9 cellular contexts compared by ENCODE assay signal in the genomic region with DNA sequence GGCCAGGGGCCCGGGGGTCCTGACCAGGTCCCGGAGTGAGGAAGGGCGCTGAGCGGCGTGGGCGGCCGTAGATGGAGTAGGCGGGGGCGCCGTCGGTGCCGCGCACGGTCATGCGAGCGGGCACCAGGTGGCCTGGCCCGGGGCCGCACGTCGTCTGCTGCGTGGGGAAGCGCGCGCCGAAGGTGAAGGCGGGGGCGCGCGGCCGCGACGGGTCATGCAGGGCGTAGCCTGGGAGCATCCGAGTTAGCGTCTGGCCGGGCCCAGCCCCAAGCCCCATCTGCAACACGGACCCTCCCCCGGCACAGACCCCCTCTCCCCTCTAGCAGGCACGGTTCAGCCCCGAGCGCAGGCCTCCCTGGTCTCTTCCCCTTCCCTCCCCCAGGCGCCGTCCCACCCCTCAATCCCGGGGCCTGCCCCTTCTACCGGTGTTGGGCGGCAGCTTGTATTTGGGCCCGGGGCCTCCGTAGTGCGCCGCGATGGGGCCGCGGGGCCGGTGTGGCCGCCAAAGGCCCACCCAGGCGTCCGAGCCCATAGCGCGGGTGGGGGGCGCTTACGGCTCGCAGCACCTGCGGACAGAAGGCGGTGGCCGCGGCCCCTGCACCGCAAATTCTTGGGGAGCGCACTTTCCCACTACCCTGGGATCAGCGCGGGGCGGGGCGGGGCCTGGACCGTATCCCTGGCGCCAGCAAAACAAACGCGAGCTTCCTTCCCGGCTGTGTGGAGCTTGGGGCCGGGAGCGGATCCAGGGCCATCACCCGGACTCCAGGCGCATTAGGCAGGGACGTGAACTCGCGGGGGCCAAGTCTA. TPM values are rescaled to one million over a fixed set of nuclear protein-coding genes. Genes with fewer than 3 reads are reported as not detected.
DNase-seq lines count a peak whose midpoint lies in the region; ATAC-seq, FAIRE-seq and TF ChIP-seq lines count a peak whose summit lies in the region.
"Had no signal": no experiment of that assay in that cellular context is flagged by ENCODE, and none has a peak within 500 bp of the region (broad histone marks: within the 10 kb centered on the region; RNA-seq: fewer than 3 reads in every experiment).

No MANE protein-coding gene starts in this region.

- no peak for TF ChIP-seq CTCF in A549 (IDR thresholded peaks at IDR 0.05)
- TF ChIP-seq CTCF in foreskin fibroblast (IDR thresholded peaks at IDR 0.05; ENCODE audit: low read depth, low read length), result no peak
- TF ChIP-seq CTCF in upper lobe of right lung (IDR thresholded peaks at IDR 0.05), result no peak

- peak overlapping the region; percentile 92 for H3K4me2 ChIP-seq in A549

- peak in 1 of 2 experiments; percentile 75 for DNase-seq in A549 (ENCODE audit: low read depth in 1 of 2, low spot score in 1 of 2)
- peak; percentile 63 for DNase-seq in NOMO-1 treated with dmso at 0.1 percent for 144 hours (lab: John Stamatoyannopoulos, UW; ENCODE audit: unreplicated experiment)
- peak; percentile 39 for DNase-seq in activated gamma-delta T cell (lab: John Stamatoyannopoulos, UW)
- peak in 1 of 2 donors; percentile 70 for DNase-seq in foreskin fibroblast
- DNase-seq in upper lobe of right lung, result peak; percentile 94
- no peak for DNase-seq in amygdala (lab: John Stamatoyannopoulos, UW)

- POLR2A ChIA-PET in A549 (lab: Yijun Ruan, JAX), result interaction anchor here (0.6 to 1.3 kb wide), 5 partner anchors 9 to 51 kb away, joined by 3 to 5 read pairs (median 3); a partner anchor contains a TSS

- TF ChIP-seq RAD21 in A549 (conservative IDR thresholded peaks at IDR 0.05 in 1 of 2, IDR thresholded peaks at IDR 0.05 in 1 of 2), result no peak

- no peaks in the 10 kb centered on the region for H3K36me3 ChIP-seq in neuron (ENCODE audit: insufficient read depth, low read length)
- no peaks in the 10 kb centered on the region for H3K36me3 ChIP-seq in upper lobe of right lung

- TF ChIP-seq EP300 in A549 (IDR thresholded peaks at IDR 0.05), result no peak

- CTCF ChIA-PET in A549 (lab: Yijun Ruan, JAX), result interaction anchor here (0.8 to 1.8 kb wide), 2 partner anchors 14 to 89 kb away, joined by 3 to 7 read pairs; a partner anchor contains a TSS

- peak overlapping the region; percentile 95 to 98 for H3K27ac ChIP-seq in A549
- peak overlapping the region; percentile 99 for H3K27ac ChIP-seq in upper lobe of right lung

- H3K9me3 ChIP-seq in A549, result no peaks in the 10 kb centered on the region
- peaks cover 15% of the 10 kb centered on the region for H3K9me3 ChIP-seq in neuron (ENCODE audit: low read length)
- no peaks in the 10 kb centered on the region for H3K9me3 ChIP-seq in upper lobe of right lung

- peak overlapping the region; percentile 64 for H3K4me3 ChIP-seq in A549
- peak overlapping the region; percentile 50 to 51 for H3K4me3 ChIP-seq in foreskin fibroblast (ENCODE audit: low read depth in 1 of 2, low read length in 2 of 2)
- H3K4me3 ChIP-seq in neuron (ENCODE audit: low read length), result peak overlapping the region; percentile 67
- H3K4me3 ChIP-seq in upper lobe of right lung, result peak overlapping the region; percentile 72

- intact Hi-C loops in upper lobe of right lung (cut with DNase I), result no loop called here

- H2AFZ ChIP-seq in neuron (ENCODE audit: low read depth, low read length), result peak overlapping the region; percentile 80

- ATAC-seq in A549, result peak; percentile 49 to 68
- ATAC-seq in upper lobe of right lung, result peak; percentile 58

- peaks cover 7% of the 10 kb centered on the region for H3K27me3 ChIP-seq in neuron (ENCODE audit: insufficient read depth, low read length)
- no peaks in the 10 kb centered on the region for H3K27me3 ChIP-seq in upper lobe of right lung

- peak; percentile 25 for TF ChIP-seq POLR2A in A549 (IDR thresholded peaks at IDR 0.05; ENCODE audit: low read length)
- TF ChIP-seq POLR2A in GM19193 (IDR thresholded peaks at IDR 0.05; ENCODE audit: extremely low read depth, insufficient read depth, insufficient read length), result peak; percentile 27

- H3K4me1 ChIP-seq in A549 (peaks cover 29% of the 10 kb centered on the region), neuron (ENCODE audit: insufficient read depth, low read length) (peaks cover 11% of the 10 kb centered on the region), upper lobe of right lung (peaks cover 54% of the 10 kb centered on the region)

- WGBS in A549 (ENCODE audit: missing lambda C conversion rate), result 3% methylated on average over 18 of the region's 84 CpGs

- FAIRE-seq in A549 (lab: Jason Lieb, UNC), result no peak

TF ChIP-seq in A549, 52 proteins besides CTCF, POLR2A, EP300 and RAD21:
- no peak for TF ChIP-seq SMC3 (IDR thresholded peaks at IDR 0.05)
- TF ChIP-seq, protein P1, sequence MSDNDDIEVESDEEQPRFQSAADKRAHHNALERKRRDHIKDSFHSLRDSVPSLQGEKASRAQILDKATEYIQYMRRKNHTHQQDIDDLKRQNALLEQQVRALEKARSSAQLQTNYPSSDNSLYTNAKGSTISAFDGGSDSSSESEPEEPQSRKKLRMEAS (IDR thresholded peaks at IDR 0.05), result peak; percentile 47

RNA-seq across cellular contexts. Expression of a gene that starts 1.9 kb away (rescaled TPM):
- polyA plus RNA-seq in A549 (2011; rRNA removed), result 4.8 and 5.9 TPM in 2 replicates
- polyA plus RNA-seq in A549 (2012; cell fraction: cytosol; rRNA removed), result 14.8 and 20.2 TPM in 2 replicates
- polyA plus RNA-seq in A549 (2012; cell fraction: nucleus; rRNA removed), result 33.3 and 44.0 TPM in 2 replicates
- 9.0 to 11.0 TPM (median 10.6 TPM) in 3 replicates for polyA plus RNA-seq in A549 (2017; fragmentation: RNase III; extraction: RNeasy Plus Mini Kit Qiagen cat#74134 plus additional on column Dnase treatment)
- 5.7 and 5.9 TPM in 2 replicates for polyA minus RNA-seq in A549 (2011; rRNA and poly(A)+ RNA removed)
- total RNA-seq in upper lobe of right lung, result 122 TPM

RNA-seq across cellular contexts. Expression of a gene that starts 6.4 kb away (rescaled TPM):
- polyA plus RNA-seq in A549 (2011; rRNA removed) (0.37 and 1.9 TPM in 2 replicates), A549 (2017; fragmentation: RNase III; extraction: RNeasy Plus Mini Kit Qiagen cat#74134 plus additional on column Dnase treatment) (1.7 to 2.6 TPM (median 2.3 TPM) in 3 replicates)
- polyA plus RNA-seq in A549 (2012; cell fraction: cytosol; rRNA removed), result 2.9 and 4.5 TPM in 2 replicates
- polyA plus RNA-seq in A549 (2012; cell fraction: nucleus; rRNA removed), result 3.9 and 5.8 TPM in 2 replicates
- 0.58 TPM in 1 of 2 replicates, not detected in the other for polyA minus RNA-seq in A549 (2011; rRNA and poly(A)+ RNA removed)
- total RNA-seq in upper lobe of right lung, result 3.1 TPM

RNA-seq across cellular contexts. Expression of a gene that starts 13.9 kb away (rescaled TPM):
- 0.09 and 0.15 TPM in 2 replicates for polyA plus RNA-seq in A549 (2011; rRNA removed)
- polyA plus RNA-seq in A549 (2012; cell fraction: cytosol; rRNA removed), result 0.01 TPM in 2 replicates
- polyA plus RNA-seq in A549 (2012; cell fraction: nucleus; rRNA removed), result 0.02 and 0.04 TPM in 2 replicates
- polyA plus RNA-seq in A549 (2017; fragmentation: RNase III; extraction: RNeasy Plus Mini Kit Qiagen cat#74134 plus additional on column Dnase treatment), result not detected in 3 replicates
- 0.24 and 0.37 TPM in 2 replicates for polyA minus RNA-seq in A549 (2011; rRNA and poly(A)+ RNA removed)
- 0.69 TPM for total RNA-seq in upper lobe of right lung
- total RNA-seq: pulmonary artery endothelial cell had no signal

RNA-seq across cellular contexts. Expression of a gene that starts 23.7 kb away (rescaled TPM):
- polyA plus RNA-seq in A549 (2011; rRNA removed) (13.9 and 14.3 TPM in 2 replicates), A549 (2017; fragmentation: RNase III; extraction: RNeasy Plus Mini Kit Qiagen cat#74134 plus additional on column Dnase treatment) (27.7 to 29.4 TPM (median 29.1 TPM) in 3 replicates)
- polyA plus RNA-seq in A549 (2012; cell fraction: cytosol; rRNA removed), result 32.0 and 36.0 TPM in 2 replicates
- 80.2 and 89.5 TPM in 2 replicates for polyA plus RNA-seq in A549 (2012; cell fraction: nucleus; rRNA removed)
- polyA minus RNA-seq in A549 (2011; rRNA and poly(A)+ RNA removed), result 22.2 and 25.2 TPM in 2 replicates
- 51.8 TPM for total RNA-seq in upper lobe of right lung

RNA-seq across cellular contexts. Expression of a gene that starts 24.2 kb away (rescaled TPM):
- polyA plus RNA-seq in A549 (2011; rRNA removed) (13.0 and 15.1 TPM in 2 replicates), A549 (2017; fragmentation: RNase III; extraction: RNeasy Plus Mini Kit Qiagen cat#74134 plus additional on column Dnase treatment) (31.8 to 34.2 TPM (median 32.5 TPM) in 3 replicates)
- polyA plus RNA-seq in A549 (2012; cell fraction: cytosol; rRNA removed), result 32.8 and 51.2 TPM in 2 replicates
- 317 and 562 TPM in 2 replicates for polyA plus RNA-seq in A549 (2012; cell fraction: nucleus; rRNA removed)
- polyA minus RNA-seq in A549 (2011; rRNA and poly(A)+ RNA removed), result 11.6 and 15.9 TPM in 2 replicates
- 65.8 TPM for total RNA-seq in upper lobe of right lung

Comparison
In these comparisons a context has a peak if more than half of its experiments do, and no peak if none do; other contexts are left out.
1. DNase-seq: peak in NOMO-1 treated with dmso at 0.1 percent for 144 hours (single experiment), activated gamma-delta T cell (single experiment) and upper lobe of right lung (single experiment); none in amygdala (0 of 56).
2. Peak in every context shown above with its lines, with median percentiles within 50 percentile points of each other: H3K4me3 ChIP-seq.